ENCODE assay signal across 1 cellular context in genomic region chr1:59006309-59006698, GRCh38.
TF ChIP-seq lines count a peak whose summit lies in the region.

No MANE protein-coding gene starts in this region.

TF ChIP-seq in HepG2, 621 proteins besides CTCF, POLR2A, EP300 and RAD21 (continued from another document):
- no peak for TF ChIP-seq MAX (IDR thresholded peaks at IDR 0.05)
- TF ChIP-seq MZF1 (CRISPR knock-in tag; IDR thresholded peaks at IDR 0.05; ENCODE audit: borderline replicate concordance): no peak
- no peak for TF ChIP-seq SSRP1 (CRISPR knock-in tag; IDR thresholded peaks at IDR 0.05)
- no peak for TF ChIP-seq ATF6 (CRISPR knock-in tag; conservative IDR thresholded peaks at IDR 0.05)
- TF ChIP-seq, protein P1, sequence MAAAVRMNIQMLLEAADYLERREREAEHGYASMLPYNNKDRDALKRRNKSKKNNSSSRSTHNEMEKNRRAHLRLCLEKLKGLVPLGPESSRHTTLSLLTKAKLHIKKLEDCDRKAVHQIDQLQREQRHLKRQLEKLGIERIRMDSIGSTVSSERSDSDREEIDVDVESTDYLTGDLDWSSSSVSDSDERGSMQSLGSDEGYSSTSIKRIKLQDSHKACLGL (CRISPR knock-in tag; IDR thresholded peaks at IDR 0.05): no peak
- TF ChIP-seq ZNF746 (CRISPR knock-in tag; IDR thresholded peaks at IDR 0.05): no peak
- no peak for TF ChIP-seq TFDP1 (CRISPR knock-in tag; IDR thresholded peaks at IDR 0.05; ENCODE audit: borderline replicate concordance)
- TF ChIP-seq TEAD3 (CRISPR knock-in tag; optimal IDR thresholded peaks at IDR 0.05; ENCODE audit: borderline replicate concordance): no peak
- TF ChIP-seq ISL2 (CRISPR knock-in tag; IDR thresholded peaks at IDR 0.05): no peak
- no peak for TF ChIP-seq SP1 (IDR thresholded peaks at IDR 0.05)
- TF ChIP-seq SP1 (CRISPR knock-in tag; IDR thresholded peaks at IDR 0.05): no peak
- TF ChIP-seq, protein P2, sequence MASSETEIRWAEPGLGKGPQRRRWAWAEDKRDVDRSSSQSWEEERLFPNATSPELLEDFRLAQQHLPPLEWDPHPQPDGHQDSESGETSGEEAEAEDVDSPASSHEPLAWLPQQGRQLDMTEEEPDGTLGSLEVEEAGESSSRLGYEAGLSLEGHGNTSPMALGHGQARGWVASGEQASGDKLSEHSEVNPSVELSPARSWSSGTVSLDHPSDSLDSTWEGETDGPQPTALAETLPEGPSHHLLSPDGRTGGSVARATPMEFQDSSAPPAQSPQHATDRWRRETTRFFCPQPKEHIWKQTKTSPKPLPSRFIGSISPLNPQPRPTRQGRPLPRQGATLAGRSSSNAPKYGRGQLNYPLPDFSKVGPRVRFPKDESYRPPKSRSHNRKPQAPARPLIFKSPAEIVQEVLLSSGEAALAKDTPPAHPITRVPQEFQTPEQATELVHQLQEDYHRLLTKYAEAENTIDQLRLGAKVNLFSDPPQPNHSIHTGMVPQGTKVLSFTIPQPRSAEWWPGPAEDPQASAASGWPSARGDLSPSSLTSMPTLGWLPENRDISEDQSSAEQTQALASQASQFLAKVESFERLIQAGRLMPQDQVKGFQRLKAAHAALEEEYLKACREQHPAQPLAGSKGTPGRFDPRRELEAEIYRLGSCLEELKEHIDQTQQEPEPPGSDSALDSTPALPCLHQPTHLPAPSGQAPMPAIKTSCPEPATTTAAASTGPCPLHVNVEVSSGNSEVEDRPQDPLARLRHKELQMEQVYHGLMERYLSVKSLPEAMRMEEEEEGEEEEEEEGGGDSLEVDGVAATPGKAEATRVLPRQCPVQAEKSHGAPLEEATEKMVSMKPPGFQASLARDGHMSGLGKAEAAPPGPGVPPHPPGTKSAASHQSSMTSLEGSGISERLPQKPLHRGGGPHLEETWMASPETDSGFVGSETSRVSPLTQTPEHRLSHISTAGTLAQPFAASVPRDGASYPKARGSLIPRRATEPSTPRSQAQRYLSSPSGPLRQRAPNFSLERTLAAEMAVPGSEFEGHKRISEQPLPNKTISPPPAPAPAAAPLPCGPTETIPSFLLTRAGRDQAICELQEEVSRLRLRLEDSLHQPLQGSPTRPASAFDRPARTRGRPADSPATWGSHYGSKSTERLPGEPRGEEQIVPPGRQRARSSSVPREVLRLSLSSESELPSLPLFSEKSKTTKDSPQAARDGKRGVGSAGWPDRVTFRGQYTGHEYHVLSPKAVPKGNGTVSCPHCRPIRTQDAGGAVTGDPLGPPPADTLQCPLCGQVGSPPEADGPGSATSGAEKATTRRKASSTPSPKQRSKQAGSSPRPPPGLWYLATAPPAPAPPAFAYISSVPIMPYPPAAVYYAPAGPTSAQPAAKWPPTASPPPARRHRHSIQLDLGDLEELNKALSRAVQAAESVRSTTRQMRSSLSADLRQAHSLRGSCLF (CRISPR knock-in tag; IDR thresholded peaks at IDR 0.05; ENCODE audit: borderline replicate concordance): no peak
- TF ChIP-seq ZNF329 (CRISPR knock-in tag; IDR thresholded peaks at IDR 0.05; ENCODE audit: low read depth): no peak
TF ChIP-seq in HepG2: peak in this region for 0.
